ENCODE assay signal across 16 cellular contexts in the genomic region with DNA sequence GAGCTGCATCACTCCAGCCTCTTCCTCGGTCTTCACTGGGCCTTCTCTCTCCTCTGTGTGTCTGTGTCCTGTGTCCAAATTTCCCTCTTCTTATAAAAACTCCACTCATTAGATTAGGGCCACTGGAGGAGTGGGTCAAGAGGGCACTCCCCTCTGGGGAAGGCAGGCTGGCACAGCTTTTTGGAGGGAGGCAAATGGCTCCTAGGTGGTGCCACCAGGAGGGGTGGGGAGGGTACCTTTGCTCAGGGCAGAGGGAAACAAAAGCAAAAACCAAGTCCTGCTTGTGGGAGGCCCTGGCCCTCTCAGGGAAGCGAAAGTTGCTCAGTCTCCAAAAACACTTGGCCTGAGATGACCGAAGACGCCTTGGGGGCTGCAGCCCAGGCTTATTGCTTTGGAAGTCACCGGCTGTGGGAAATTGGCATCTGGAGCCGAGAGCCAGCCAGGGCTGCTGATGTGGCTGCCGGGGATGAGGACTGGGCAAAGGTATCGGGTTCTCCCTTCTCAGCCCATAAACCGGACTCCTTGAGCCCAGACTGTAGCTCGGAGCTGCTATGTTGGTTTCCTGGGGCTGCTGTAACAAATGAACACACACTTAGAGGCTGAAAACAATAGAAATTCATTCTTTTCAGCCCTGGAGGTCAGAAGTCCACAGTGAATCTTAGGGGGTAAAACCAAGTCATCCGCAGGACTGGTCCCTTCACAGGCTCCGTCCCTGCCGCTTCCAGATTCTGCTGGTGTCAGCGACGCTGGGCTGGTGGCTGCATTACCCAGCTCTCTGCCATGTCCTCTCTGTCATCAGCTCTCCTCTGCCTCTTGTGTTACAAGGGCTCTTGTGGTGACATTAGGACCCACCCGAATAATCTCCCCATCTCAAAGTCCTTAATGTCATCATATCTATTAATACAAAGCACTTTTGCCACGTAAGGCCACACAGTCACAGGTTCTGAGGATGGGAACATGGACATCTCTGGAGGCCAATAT. TPM values are rescaled to one million over a fixed set of nuclear protein-coding genes. Genes with fewer than 3 reads are reported as not detected.
"Had no signal": no experiment of that assay in that cellular context is flagged by ENCODE, and none has a peak within 500 bp of the region (broad histone marks: within the 10 kb centered on the region; RNA-seq: fewer than 3 reads in every experiment).

No MANE protein-coding gene starts in this region.

- H3K27me3 ChIP-seq: body of pancreas, pancreas had no signal

- H3K9me3 Mint-ChIP-seq: activated naive CD4-positive, alpha-beta T cell treated with anti-CD3 and anti-CD28 coated beads, Interleukin-2, amount 10 ng/mL, durations not matched to agents 7 days and 5 days; activated T-helper 17 cell treated with anti-CD3 and anti-CD28 coated beads, Interleukin-2, amount 50 U/mL, for 72 hours; natural killer cell treated with Interleukin-12 subunit alpha and Interleukin-12 subunit beta and Interleukin-15 and Interleukin-18, amount 100 ng/mL, for 72 hours; stimulated activated effector memory CD8-positive, alpha-beta T cell treated with anti-CD3 and anti-CD28 coated beads, Interleukin-12 subunit alpha, Interleukin-12 subunit beta, amount 100 ng/mL, for 72 hours; type B pancreatic cell; WTC11 had no signal

- H3K36me3 ChIP-seq: esophagus squamous epithelium, pancreas had no signal

- H3K4me3 Mint-ChIP-seq: activated CD8-positive, alpha-beta T cell treated with anti-CD3 and anti-CD28 coated beads, Interleukin-2, amount 10 ng/mL, durations not matched to agents 7 days and 5 days; activated naive CD4-positive, alpha-beta T cell treated with anti-CD3 and anti-CD28 coated beads, Interleukin-2, amount 10 ng/mL, durations not matched to agents 7 days and 5 days; activated T-helper 17 cell treated with anti-CD3 and anti-CD28 coated beads, Interleukin-2, amount 50 U/mL, for 72 hours; natural killer cell treated with Interleukin-12 subunit alpha and Interleukin-12 subunit beta and Interleukin-15 and Interleukin-18, amount 100 ng/mL, for 72 hours; stimulated activated effector memory CD8-positive, alpha-beta T cell treated with anti-CD3 and anti-CD28 coated beads, Interleukin-12 subunit alpha, Interleukin-12 subunit beta, amount 100 ng/mL, for 72 hours; type B pancreatic cell; WTC11 had no signal

- H3K4me1 ChIP-seq: body of pancreas, esophagus squamous epithelium, pancreas had no signal

- H3K4me1 Mint-ChIP-seq: activated naive CD4-positive, alpha-beta T cell treated with anti-CD3 and anti-CD28 coated beads, Interleukin-2, amount 10 ng/mL, durations not matched to agents 7 days and 5 days; activated T-helper 17 cell treated with anti-CD3 and anti-CD28 coated beads, Interleukin-2, amount 50 U/mL, for 72 hours; stimulated activated effector memory CD8-positive, alpha-beta T cell treated with anti-CD3 and anti-CD28 coated beads, Interleukin-12 subunit alpha, Interleukin-12 subunit beta, amount 100 ng/mL, for 72 hours had no signal

- H3K9me3 ChIP-seq: body of pancreas, esophagus squamous epithelium, pancreas had no signal

- H3K4me3 ChIP-seq: body of pancreas, esophagus squamous epithelium, pancreas, smooth muscle cell had no signal

- DNase-seq: activated CD4-positive, alpha-beta T cell treated with anti-CD3 and anti-CD28 coated beads for 48 hours; activated CD8-positive, alpha-beta T cell treated with anti-CD3 and anti-CD28 coated beads, Interleukin-2, amount 10 ng/mL, durations not matched to agents 7 days and 5 days; activated naive CD4-positive, alpha-beta T cell treated with anti-CD3 and anti-CD28 coated beads, Interleukin-2, amount 10 ng/mL, durations not matched to agents 7 days and 5 days; esophagus squamous epithelium; left colon; mesenchymal stem cell had no signal

- H3K36me3 Mint-ChIP-seq: activated naive CD4-positive, alpha-beta T cell treated with anti-CD3 and anti-CD28 coated beads, Interleukin-2, amount 10 ng/mL, durations not matched to agents 7 days and 5 days; natural killer cell treated with Interleukin-12 subunit alpha and Interleukin-12 subunit beta and Interleukin-15 and Interleukin-18, amount 100 ng/mL, for 72 hours; stimulated activated effector memory CD8-positive, alpha-beta T cell treated with anti-CD3 and anti-CD28 coated beads, Interleukin-12 subunit alpha, Interleukin-12 subunit beta, amount 100 ng/mL, for 72 hours; type B pancreatic cell; WTC11 had no signal

- ATAC-seq: activated CD8-positive, alpha-beta T cell treated with anti-CD3 and anti-CD28 coated beads, Interleukin-2, amount 10 ng/mL, durations not matched to agents 7 days and 5 days; activated T-helper 17 cell treated with anti-CD3 and anti-CD28 coated beads, Interleukin-2, amount 50 U/mL, for 72 hours; body of pancreas; left colon; natural killer cell treated with Interleukin-12 subunit alpha and Interleukin-12 subunit beta and Interleukin-15 and Interleukin-18, amount 100 ng/mL, for 72 hours; SK-N-SH treated with all-trans-retinoic acid at 6 μM for 48 hours; stimulated activated effector memory CD8-positive, alpha-beta T cell treated with anti-CD3 and anti-CD28 coated beads, Interleukin-12 subunit alpha, Interleukin-12 subunit beta, amount 100 ng/mL, for 72 hours had no signal

- H3K27ac ChIP-seq: body of pancreas, esophagus squamous epithelium, pancreas had no signal

- H3K27ac Mint-ChIP-seq: activated CD8-positive, alpha-beta T cell treated with anti-CD3 and anti-CD28 coated beads, Interleukin-2, amount 10 ng/mL, durations not matched to agents 7 days and 5 days; activated naive CD4-positive, alpha-beta T cell treated with anti-CD3 and anti-CD28 coated beads, Interleukin-2, amount 10 ng/mL, durations not matched to agents 7 days and 5 days; activated T-helper 17 cell treated with anti-CD3 and anti-CD28 coated beads, Interleukin-2, amount 50 U/mL, for 72 hours; natural killer cell treated with Interleukin-12 subunit alpha and Interleukin-12 subunit beta and Interleukin-15 and Interleukin-18, amount 100 ng/mL, for 72 hours; stimulated activated effector memory CD8-positive, alpha-beta T cell treated with anti-CD3 and anti-CD28 coated beads, Interleukin-12 subunit alpha, Interleukin-12 subunit beta, amount 100 ng/mL, for 72 hours; type B pancreatic cell; WTC11 had no signal

RNA-seq across cellular contexts. Expression of gene ANO1, which starts 48.0 kb away (rescaled TPM):
- total RNA-seq: activated CD8-positive, alpha-beta T cell treated with anti-CD3 and anti-CD28 coated beads, Interleukin-2, amount 10 ng/mL, durations not matched to agents 7 days and 5 days; natural killer cell treated with Interleukin-12 subunit alpha and Interleukin-12 subunit beta and Interleukin-15 and Interleukin-18, amount 100 ng/mL, for 72 hours; T-helper 1 cell treated with Interleukin-12 subunit alpha and Interleukin-12 subunit beta and Interleukin-4 antibody, amounts not matched to agents 30 ng/mL and 1 ng/mL, for 36 hours had no signal
